ENCODE assay signal across 5 cellular contexts in genomic region chr2:832635-833034, GRCh38.
"Had no signal": no experiment of that assay in that cellular context is flagged by ENCODE, and none has a peak within 500 bp of the region (broad histone marks: within the 10 kb centered on the region; RNA-seq: fewer than 3 reads in every experiment).

No MANE protein-coding gene starts in this region.

- H3K9me3 Mint-ChIP-seq: IgD-negative memory B cell had no signal

- ATAC-seq: HepG2, K562 had no signal

- H3K27ac Mint-ChIP-seq: IgD-negative memory B cell had no signal

- DNase-seq: IMR-90 had no signal

- H3K27ac ChIP-seq: HL-60 had no signal

- H3K36me3 Mint-ChIP-seq: IgD-negative memory B cell had no signal

- H3K4me3 ChIP-seq: K562 had no signal

- H3K4me3 Mint-ChIP-seq: IgD-negative memory B cell had no signal
